In the genomic region with DNA sequence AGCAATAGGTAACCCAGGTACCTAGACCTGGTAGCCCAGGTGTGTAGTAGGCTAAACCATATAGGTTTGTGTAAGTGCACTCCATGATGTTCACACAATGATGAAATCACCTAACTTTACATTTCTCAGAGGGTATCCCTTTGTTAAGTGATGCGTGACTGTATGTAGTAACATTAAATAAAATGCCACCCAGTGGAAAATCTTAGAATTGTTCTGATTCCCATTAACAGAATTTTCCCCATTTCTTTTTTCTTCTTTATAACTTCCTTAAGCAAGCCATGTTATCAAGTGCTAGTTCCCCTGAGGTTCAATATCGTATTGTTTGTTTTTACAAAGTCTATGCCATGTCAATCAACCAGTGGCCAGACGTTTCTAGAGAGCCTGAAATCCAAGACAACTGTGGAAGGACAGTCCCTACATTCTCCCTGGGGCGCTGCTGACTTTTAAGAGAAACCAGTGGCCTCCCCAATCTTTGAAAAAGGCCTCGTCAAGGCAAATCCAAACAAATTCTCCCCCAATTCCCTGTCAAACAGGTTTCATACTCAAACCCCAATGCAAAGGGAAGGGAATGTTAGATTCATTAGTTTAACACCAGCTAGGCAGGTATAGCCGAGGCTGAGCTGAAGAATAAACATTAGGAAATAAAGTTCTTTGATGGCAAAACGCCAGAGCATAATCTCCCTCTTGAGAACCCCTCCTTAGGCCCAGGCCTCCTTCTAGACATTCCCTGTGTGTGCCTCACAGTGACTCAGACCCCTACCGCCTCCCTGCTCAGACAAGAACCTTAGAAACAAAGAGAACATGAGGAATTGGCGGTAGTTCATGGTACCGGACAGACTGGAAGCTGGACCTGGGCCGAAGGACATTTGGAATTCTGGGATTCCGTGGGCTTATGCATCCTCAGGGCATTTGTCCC, we compare ENCODE assay signal across 12 cellular contexts.
DNase-seq lines count a peak whose midpoint lies in the region; ATAC-seq and TF ChIP-seq lines count a peak whose summit lies in the region.
"Had no signal": no experiment of that assay in that cellular context is flagged by ENCODE, and none has a peak within 500 bp of the region (broad histone marks: within the 10 kb centered on the region; RNA-seq: fewer than 3 reads in every experiment).

No MANE protein-coding gene starts in this region.

- no peaks in the 10 kb centered on the region for H4K20me1 ChIP-seq in PC-9 (ENCODE audit: insufficient read depth)

- POLR2A ChIA-PET in PC-9 (lab: Charles Lee; ENCODE audit: unreplicated experiment), result no interaction called here

- no TSS peak for BruUV-seq in PC-9 (replicated peaks; lab: Mats Ljungman, UMichigan)

- no peak overlapping the region for H2AFZ ChIP-seq in PC-9

- H3K4me1 ChIP-seq in PC-9 (replicated peaks; ENCODE audit: insufficient read depth) (peaks cover 7% of the 10 kb centered on the region), skeletal muscle satellite cell (ENCODE audit: control insufficient read depth, insufficient read depth, low read length) (peaks cover 17% of the 10 kb centered on the region)
- H3K4me1 ChIP-seq: suprapubic skin had no signal

- DNase-seq in H4 (ENCODE audit: low spot score), result peak; percentile 40
- peak; percentile 62 to 74 for DNase-seq in PC-9
- DNase-seq in fibroblast of peridontal ligament (ENCODE audit: extremely low read depth), result peak; percentile 33
- DNase-seq in left lobe of liver (ENCODE audit: low spot score), result no peak
- no peak for DNase-seq in DMS53 treated with DMSO at 0.1 percent for 48 hours (lab: John Stamatoyannopoulos, UW; ENCODE audit: unreplicated experiment)
- DNase-seq: activated CD4-positive, alpha-beta T cell treated with anti-CD3 and anti-CD28 coated beads, Interleukin-2, amount 50 U/mL, for 1 hour; activated naive CD4-positive, alpha-beta T cell treated with Interleukin-2 at 50 U/mL for 16 hours; effector memory CD8-positive, alpha-beta T cell; nucleus accumbens had no signal

- CTCF ChIA-PET in PC-9 (lab: Charles Lee), result interaction anchor here (0.9 to 1.4 kb wide), 2 partner anchors 214 to 302 kb away, joined by 3 read pairs; no protein-coding TSS in a partner anchor

- H3K36me3 ChIP-seq in PC-9 (ENCODE audit: low read depth) (no peaks in the 10 kb centered on the region), skeletal muscle satellite cell (ENCODE audit: insufficient read depth, low read length) (no peaks in the 10 kb centered on the region)
- H3K36me3 ChIP-seq: suprapubic skin had no signal

- H3K9ac ChIP-seq in skeletal muscle satellite cell (ENCODE audit: low read depth, low read length), result no peak overlapping the region

- H3K27me3 ChIP-seq in PC-9 (ENCODE audit: insufficient read depth, low read depth) (no peaks in the 10 kb centered on the region), skeletal muscle satellite cell (ENCODE audit: control insufficient read depth, insufficient read depth, low read length) (no peaks in the 10 kb centered on the region)
- H3K27me3 ChIP-seq: suprapubic skin had no signal

- H3F3A ChIP-seq in PC-9 (ENCODE audit: insufficient read depth, low read depth), result peaks cover 4% of the 10 kb centered on the region; the same call in 1 of the 2 replicates

- H3K4me2 ChIP-seq in PC-9, result peak overlapping the region; percentile 5; the same call in 1 of the 2 replicates
- peak overlapping the region; percentile 4 for H3K4me2 ChIP-seq in skeletal muscle satellite cell (ENCODE audit: low read length)

- H3K4me3 ChIP-seq in PC-9 (no peak overlapping the region), skeletal muscle satellite cell (ENCODE audit: low read length) (no peak overlapping the region)
- H3K4me3 ChIP-seq: suprapubic skin had no signal

- intact Hi-C loops in PC-9 (cut with micrococcal nuclease; ENCODE audit: unreplicated experiment), result loop anchor here (2.0 kb wide), 1 partner anchor 17 kb away; no protein-coding TSS in a partner anchor

- H3K79me2 ChIP-seq in PC-9 (ENCODE audit: low read depth), result no peaks in the 10 kb centered on the region

- H3K9me2 ChIP-seq in PC-9 (ENCODE audit: insufficient read depth), result no peaks in the 10 kb centered on the region

- ATAC-seq in GM19395 (IDR thresholded peaks at IDR 0.05; ENCODE audit: unreplicated experiment) (no peak), left lobe of liver (no peak)
- ATAC-seq: effector memory CD8-positive, alpha-beta T cell had no signal

- H3K9me3 ChIP-seq in PC-9 (ENCODE audit: insufficient read depth, low read depth) (no peaks in the 10 kb centered on the region), skeletal muscle satellite cell (replicated peaks; ENCODE audit: low read length) (no peaks in the 10 kb centered on the region)
- H3K9me3 ChIP-seq: suprapubic skin had no signal

- no peak; the same call in 1 of the 2 replicates for TF ChIP-seq CTCF in PC-9 (conservative IDR thresholded peaks at IDR 0.05)

- 0 out of 2 replicates have a peak overlapping the region, but pooled peaks have one; percentile 25 for H3K27ac ChIP-seq in PC-9
- H3K27ac ChIP-seq: suprapubic skin had no signal

Comparison
In these comparisons a context has a peak if more than half of its experiments do, and no peak if none do; other contexts are left out.
1. DNase-seq: peak in H4 (single experiment), PC-9 (2 of 2) and fibroblast of peridontal ligament (single experiment); none in left lobe of liver (single experiment) and DMS53 treated with DMSO at 0.1 percent for 48 hours (single experiment).